ENCODE assay signal across 8 cellular contexts in genomic region chr5:10856646-10857332, GRCh38.
A peak's percentile ranks its signal among the peaks of the same experiment; 100 is the strongest.
DNase-seq lines count a peak whose midpoint lies in the region; ATAC-seq and TF ChIP-seq lines count a peak whose summit lies in the region.

No MANE protein-coding gene starts in this region.

- peak; percentile 63 for ATAC-seq in HG03354 (IDR thresholded peaks at IDR 0.05; ENCODE audit: poor library complexity, severe bottlenecking, unreplicated experiment)
- no peak for ATAC-seq in GM18519 (IDR thresholded peaks at IDR 0.05; ENCODE audit: low FRiP score, unreplicated experiment)
- ATAC-seq in HG02571 (IDR thresholded peaks at IDR 0.05; ENCODE audit: unreplicated experiment), result no peak

- peak; percentile 80 for TF ChIP-seq CTCF in VCaP (conservative IDR thresholded peaks at IDR 0.05)

- no peak for TF ChIP-seq POLR2A in erythroblast (IDR thresholded peaks at IDR 0.05; ENCODE audit: low read length)

- DNase-seq in DMS114 treated with DMSO at 0.1 percent for 48 hours (lab: John Stamatoyannopoulos, UW; ENCODE audit: unreplicated experiment), result peak; percentile 6
- peak; percentile 7 to 24 for DNase-seq in erythroblast (lab: John Stamatoyannopoulos, UW)
- peak; percentile 94 for DNase-seq in myocyte (ENCODE audit: low read depth)
- no peak for DNase-seq in DMS79 treated with DMSO at 0.1 percent for 48 hours (lab: John Stamatoyannopoulos, UW)

- no peak overlapping the region for H3K27ac ChIP-seq in VCaP
